8 cellular contexts compared by ENCODE assay signal in the genomic region with DNA sequence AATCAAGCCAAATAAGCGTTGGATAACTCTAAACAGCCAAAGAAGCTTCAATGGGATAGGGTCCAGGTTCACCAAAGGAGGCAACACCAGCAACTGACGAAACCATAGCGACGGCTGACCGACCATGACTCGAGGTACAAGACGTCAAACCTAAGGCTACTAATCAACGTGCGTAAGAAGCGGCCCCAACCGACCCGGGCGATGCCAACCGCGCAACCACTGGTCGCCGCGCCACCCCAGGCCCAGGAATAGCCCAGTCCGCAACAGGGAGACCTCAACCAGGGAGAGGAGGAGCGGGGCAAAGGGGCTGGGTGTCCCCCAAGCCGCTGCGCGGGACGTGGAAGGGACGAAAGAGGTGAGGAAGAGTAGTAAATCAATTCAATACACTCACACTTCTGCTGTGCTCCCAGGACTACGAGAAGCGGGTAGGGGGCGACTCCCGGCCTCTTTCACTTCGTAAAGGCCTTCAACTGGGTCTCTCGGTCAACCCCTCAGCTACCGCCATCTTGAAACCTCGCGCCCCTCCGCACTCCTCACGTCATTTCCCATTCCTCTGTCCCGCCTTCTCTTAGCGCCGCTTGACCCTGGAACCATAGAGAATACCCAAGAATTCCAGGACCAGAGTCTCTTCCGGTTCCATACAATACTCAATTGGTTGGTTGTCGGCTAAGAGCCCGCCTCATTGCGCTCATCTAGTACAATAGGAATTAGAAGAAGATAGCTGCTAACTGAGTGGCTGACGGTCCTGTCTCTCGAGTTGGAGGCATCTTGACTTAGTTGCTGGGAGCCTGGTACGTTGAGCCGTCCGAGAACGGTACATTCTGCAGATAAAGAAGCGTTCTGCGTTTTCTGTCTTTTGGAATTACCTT. TPM values are rescaled to one million over a fixed set of nuclear protein-coding genes. Genes with fewer than 3 reads are reported as not detected.
A peak's percentile ranks its signal among the peaks of the same experiment; 100 is the strongest.
DNase-seq lines count a peak whose midpoint lies in the region; ATAC-seq, FAIRE-seq and TF ChIP-seq lines count a peak whose summit lies in the region.

A gene with protein sequence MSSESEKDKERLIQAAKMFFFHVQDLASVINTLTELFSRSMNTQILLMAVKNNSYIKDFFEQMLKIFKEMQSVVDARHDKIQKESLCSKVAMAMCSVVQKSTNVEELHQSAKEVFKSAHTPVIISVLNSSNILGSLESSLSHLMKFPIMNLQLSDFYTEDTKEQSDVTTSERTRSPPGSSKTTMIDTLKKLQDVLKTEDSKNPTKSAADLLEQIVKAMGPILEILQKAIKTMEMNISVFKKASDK (plus strand): TSS at position 710 of the 869 bp plus-strand sequence. CDS start 19,266 bp downstream, outside the sequence.
A gene (minus strand): TSS at position 518 of the 869 bp plus-strand sequence. CDS start 2,095 bp downstream, outside the sequence.

- 3% methylated on average over 51 of the region's 51 CpGs for WGBS in A549 (ENCODE audit: missing lambda C conversion rate)

- in situ Hi-C loops in brain microvascular endothelial cell (cut with HindIII; ENCODE audit: low pct_ligation_motif_present, low sequenced_read_pairs) = no loop called here

- peak within 1 kb of the TSS; percentile 89 for H3K4me2 ChIP-seq in A549

- TF ChIP-seq POLR2A in A549 (IDR thresholded peaks at IDR 0.05; ENCODE audit: low read length) = peak; percentile 80

- peak; percentile 100 for ATAC-seq in A549
- ATAC-seq in GM18858 (IDR thresholded peaks at IDR 0.05; ENCODE audit: unreplicated experiment) = peak; percentile 99
- ATAC-seq in HG03064 (IDR thresholded peaks at IDR 0.05; ENCODE audit: low read depth, unreplicated experiment) = peak; percentile 100
- peak; percentile 100 for ATAC-seq in sciatic nerve

- intact Hi-C loops in sciatic nerve (cut with DNase I) = no loop called here

- no peak for TF ChIP-seq EP300 in A549 (IDR thresholded peaks at IDR 0.05)

- peak; percentile 99 for DNase-seq in A549 (ENCODE audit: low read depth in 1 of 2, low spot score in 1 of 2)
- DNase-seq in NCI-H2107 (lab: John Stamatoyannopoulos, UW) = peak; percentile 96
- DNase-seq in brain microvascular endothelial cell = peak; percentile 100
- DNase-seq in iPS DF 4.7 (ENCODE audit: extremely low read depth, low spot score) = peak; percentile 99
- DNase-seq in sciatic nerve (ENCODE audit: low spot score) = peak; percentile 93

- POLR2A ChIA-PET in A549 (lab: Yijun Ruan, JAX) = interaction anchor here (0.6 to 4.0 kb wide), 12 partner anchors 8 to 438 kb away, joined by 3 to 68 read pairs (median 6); a partner anchor contains a TSS

- H3K27me3 ChIP-seq in brain microvascular endothelial cell (replicated peaks) = no peaks in the 10 kb centered on the region

- peaks cover 7% of the 10 kb centered on the region for H3K36me3 ChIP-seq in brain microvascular endothelial cell (replicated peaks)

- H3K9me3 ChIP-seq in A549 = no peaks in the 10 kb centered on the region

- no peak for TF ChIP-seq CTCF in A549 (IDR thresholded peaks at IDR 0.05)
- TF ChIP-seq CTCF in brain microvascular endothelial cell (IDR thresholded peaks at IDR 0.05; ENCODE audit: low read depth, low read length, missing control alignments) = no peak

- H3K4me3 ChIP-seq in A549 (peak within 1 kb of the TSS; percentile 91), brain microvascular endothelial cell (ENCODE audit: low read depth, low read length) (peak within 1 kb of the TSS; percentile 93)

- CTCF ChIA-PET in A549 (lab: Yijun Ruan, JAX) = interaction anchor here (1.0 to 2.1 kb wide), 7 partner anchors 8 to 418 kb away, joined by 3 to 14 read pairs (median 4); a partner anchor contains a TSS

- FAIRE-seq in A549 (lab: Jason Lieb, UNC) = peak; percentile 98
- peak; percentile 99 for FAIRE-seq in TTC549 (lab: Jason Lieb, UNC)

- H3K4me1 ChIP-seq in A549 = peaks cover 25% of the 10 kb centered on the region

- TF ChIP-seq RAD21 in A549 (conservative IDR thresholded peaks at IDR 0.05 in 1 of 2, IDR thresholded peaks at IDR 0.05 in 1 of 2) = no peak

- H3K27ac ChIP-seq in A549 = peak within 1 kb of the TSS; percentile 89 to 95
- peak within 1 kb of the TSS; percentile 100 for H3K27ac ChIP-seq in brain microvascular endothelial cell

TF ChIP-seq in A549, 52 proteins besides CTCF, POLR2A, EP300 and RAD21:
- TF ChIP-seq ESRRA (IDR thresholded peaks at IDR 0.05; ENCODE audit: borderline replicate concordance, low read length) = no peak
- TF ChIP-seq, protein P1, sequence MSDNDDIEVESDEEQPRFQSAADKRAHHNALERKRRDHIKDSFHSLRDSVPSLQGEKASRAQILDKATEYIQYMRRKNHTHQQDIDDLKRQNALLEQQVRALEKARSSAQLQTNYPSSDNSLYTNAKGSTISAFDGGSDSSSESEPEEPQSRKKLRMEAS (IDR thresholded peaks at IDR 0.05) = peak; percentile 71
- TF ChIP-seq JUN (IDR thresholded peaks at IDR 0.05) = peak; percentile 47 to 87; a peak in 4 of 5 replicates
- TF ChIP-seq, protein P2, sequence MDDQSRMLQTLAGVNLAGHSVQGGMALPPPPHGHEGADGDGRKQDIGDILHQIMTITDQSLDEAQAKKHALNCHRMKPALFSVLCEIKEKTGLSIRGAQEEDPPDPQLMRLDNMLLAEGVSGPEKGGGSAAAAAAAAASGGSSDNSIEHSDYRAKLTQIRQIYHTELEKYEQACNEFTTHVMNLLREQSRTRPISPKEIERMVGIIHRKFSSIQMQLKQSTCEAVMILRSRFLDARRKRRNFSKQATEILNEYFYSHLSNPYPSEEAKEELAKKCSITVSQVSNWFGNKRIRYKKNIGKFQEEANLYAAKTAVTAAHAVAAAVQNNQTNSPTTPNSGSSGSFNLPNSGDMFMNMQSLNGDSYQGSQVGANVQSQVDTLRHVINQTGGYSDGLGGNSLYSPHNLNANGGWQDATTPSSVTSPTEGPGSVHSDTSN (IDR thresholded peaks at IDR 0.05) = peak; percentile 93
- TF ChIP-seq, protein P3, sequence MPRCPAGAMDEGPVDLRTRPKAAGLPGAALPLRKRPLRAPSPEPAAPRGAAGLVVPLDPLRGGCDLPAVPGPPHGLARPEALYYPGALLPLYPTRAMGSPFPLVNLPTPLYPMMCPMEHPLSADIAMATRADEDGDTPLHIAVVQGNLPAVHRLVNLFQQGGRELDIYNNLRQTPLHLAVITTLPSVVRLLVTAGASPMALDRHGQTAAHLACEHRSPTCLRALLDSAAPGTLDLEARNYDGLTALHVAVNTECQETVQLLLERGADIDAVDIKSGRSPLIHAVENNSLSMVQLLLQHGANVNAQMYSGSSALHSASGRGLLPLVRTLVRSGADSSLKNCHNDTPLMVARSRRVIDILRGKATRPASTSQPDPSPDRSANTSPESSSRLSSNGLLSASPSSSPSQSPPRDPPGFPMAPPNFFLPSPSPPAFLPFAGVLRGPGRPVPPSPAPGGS (IDR thresholded peaks at IDR 0.05) = peak; percentile 85
- peak; percentile 30; the same call in 1 of the 2 replicates for TF ChIP-seq KDM5A (IDR thresholded peaks at IDR 0.05)
- no peak for TF ChIP-seq CHD2 (IDR thresholded peaks at IDR 0.05; ENCODE audit: low read length, partially characterized antibody)
- TF ChIP-seq FOSB (CRISPR knock-in tag; IDR thresholded peaks at IDR 0.05) = no peak
- TF ChIP-seq CHD4 (IDR thresholded peaks at IDR 0.05; ENCODE audit: borderline replicate concordance) = no peak
- no peak for TF ChIP-seq SREBF2 (IDR thresholded peaks at IDR 0.05)

RNA-seq across cellular contexts. Expression of the first gene that starts in this region (rescaled TPM):
- polyA plus RNA-seq in A549 (2011; rRNA removed) (4.8 and 5.5 TPM in 2 replicates), A549 (2017; fragmentation: RNase III; extraction: RNeasy Plus Mini Kit Qiagen cat#74134 plus additional on column Dnase treatment) (2.0 to 2.4 TPM (median 2.2 TPM) in 3 replicates)
- 0.90 and 1.0 TPM in 2 replicates for polyA plus RNA-seq in A549 (2012; cell fraction: cytosol; rRNA removed)
- polyA plus RNA-seq in A549 (2012; cell fraction: nucleus; rRNA removed) = 0.67 and 0.81 TPM in 2 replicates
- polyA minus RNA-seq in A549 (2011; rRNA and poly(A)+ RNA removed) = 1.9 and 3.4 TPM in 2 replicates
- total RNA-seq in sciatic nerve = 2.3 TPM

RNA-seq across cellular contexts. Expression of the second gene that starts in this region (rescaled TPM):
- polyA plus RNA-seq in A549 (2011; rRNA removed) = 32.1 and 50.3 TPM in 2 replicates
- 26.9 and 30.3 TPM in 2 replicates for polyA plus RNA-seq in A549 (2012; cell fraction: cytosol; rRNA removed)
- 26.0 and 29.9 TPM in 2 replicates for polyA plus RNA-seq in A549 (2012; cell fraction: nucleus; rRNA removed)
- polyA plus RNA-seq in A549 (2017; fragmentation: RNase III; extraction: RNeasy Plus Mini Kit Qiagen cat#74134 plus additional on column Dnase treatment) = 45.7 to 52.2 TPM (median 50.3 TPM) in 3 replicates
- 16.0 and 19.2 TPM in 2 replicates for polyA minus RNA-seq in A549 (2011; rRNA and poly(A)+ RNA removed)
- total RNA-seq in sciatic nerve = 63.8 TPM

Comparison
In these comparisons a context has a peak if more than half of its experiments do, and no peak if none do; other contexts are left out.
1. Peak in every context shown above with its lines: DNase-seq, ATAC-seq, H3K4me3 ChIP-seq and H3K27ac ChIP-seq.